In genomic region chr6:106223300-106223930, GRCh38 we compare ENCODE assay signal across 8 cellular contexts.
DNase-seq lines count a peak whose midpoint lies in the region; ATAC-seq, FAIRE-seq and TF ChIP-seq lines count a peak whose summit lies in the region.

No MANE protein-coding gene starts in this region.

- H3K9me3 ChIP-seq in uterus: no peaks in the 10 kb centered on the region

- ATAC-seq in foreskin keratinocyte: peak; percentile 48

- H3K4me1 ChIP-seq in foreskin keratinocyte (peaks cover 7% of the 10 kb centered on the region), uterus (peaks cover 0 to 4% of the 10 kb centered on the region in 2 donors)

- peak; percentile 90 for TF ChIP-seq CTCF in foreskin keratinocyte (conservative IDR thresholded peaks at IDR 0.05)
- TF ChIP-seq CTCF in uterus (IDR thresholded peaks at IDR 0.05): peak; percentile 47 to 77 (median 60)

- intact Hi-C loops in posterior cingulate gyrus (cut with DNase I): loop anchor here (2.0 to 5.0 kb wide), 4 partner anchors 131 to 791 kb away; no protein-coding TSS in a partner anchor
- intact Hi-C loops in uterus (cut with DNase I; ENCODE audit: low total_unique reads): no loop called here

- FAIRE-seq in GM12891 (lab: Jason Lieb, UNC): peak; percentile 40

- H3K27ac ChIP-seq in foreskin keratinocyte (no peak overlapping the region), uterus (no peak overlapping the region)

- H3K27me3 ChIP-seq in foreskin keratinocyte (no peaks in the 10 kb centered on the region), uterus (no peaks in the 10 kb centered on the region)

- TF ChIP-seq EP300 in Ishikawa (IDR thresholded peaks at IDR 0.05; ENCODE audit: borderline replicate concordance): no peak

- TF ChIP-seq POLR2A in GM12891 (IDR thresholded peaks at IDR 0.05; ENCODE audit: low read depth, low read length) (no peak), uterus (IDR thresholded peaks at IDR 0.05) (no peak)

- no peaks in the 10 kb centered on the region for H3K36me3 ChIP-seq in uterus

- TF ChIP-seq RAD21 in Ishikawa (IDR thresholded peaks at IDR 0.05; ENCODE audit: low read depth): peak; percentile 78

- DNase-seq in A172 (ENCODE audit: low spot score) (peak; percentile 57), GM12891 (ENCODE audit: insufficient read length, low spot score) (no peak), RKO (ENCODE audit: low spot score) (peak; percentile 62), activated T-helper 1 cell treated with Interleukin-2 at 50 U/mL for 16 hours (ENCODE audit: low read depth) (peak; percentile 28), foreskin keratinocyte (peak; percentile 16 to 55), posterior cingulate gyrus (peak in 6 of 10 donors; percentile 21 to 66 (median 48)), uterus (peak; percentile 29 to 74)

- H3K4me3 ChIP-seq in uterus: no peak overlapping the region

TF ChIP-seq in GM12891, 5 proteins besides CTCF, POLR2A, EP300 and RAD21:
- TF ChIP-seq POLR2AphosphoS5 (IDR thresholded peaks at IDR 0.05; ENCODE audit: low read depth, low read length): no peak

TF ChIP-seq in Ishikawa, 13 proteins besides CTCF, POLR2A, EP300 and RAD21:
- TF ChIP-seq TAF1 (IDR thresholded peaks at IDR 0.05; ENCODE audit: low read depth) (no peak), EGR1 (IDR thresholded peaks at IDR 0.05) (no peak), NFIC (IDR thresholded peaks at IDR 0.05) (no peak), USF1 (IDR thresholded peaks at IDR 0.05) (no peak), CEBPB (IDR thresholded peaks at IDR 0.05) (no peak), ZBTB7A (IDR thresholded peaks at IDR 0.05; ENCODE audit: low read depth) (no peak), REST (IDR thresholded peaks at IDR 0.05; ENCODE audit: low read depth) (no peak), CREB1 (IDR thresholded peaks at IDR 0.05; ENCODE audit: low read depth) (no peak)
TF ChIP-seq in Ishikawa: peak in this region for 0.
